In the genomic region with DNA sequence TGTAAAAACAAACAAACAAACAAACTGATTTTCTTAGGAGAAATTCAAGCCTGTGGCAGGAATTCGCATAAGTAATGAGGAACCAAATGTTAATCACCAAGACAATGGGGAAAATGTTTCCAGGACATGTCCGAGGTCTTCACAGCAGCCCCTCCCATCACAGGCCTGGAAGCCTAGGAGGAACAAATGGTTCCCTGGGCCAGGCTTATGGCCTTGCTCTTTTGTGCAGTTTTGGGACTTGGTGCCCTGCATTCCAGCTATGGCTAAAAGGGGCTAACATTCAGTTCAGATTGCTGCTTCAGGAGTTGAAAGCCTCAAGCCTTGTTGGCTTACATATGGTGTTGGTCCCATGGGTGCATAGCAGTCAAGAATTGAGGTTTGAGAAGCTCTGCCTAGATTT, we compare ENCODE assay signal across 1 cellular context.
A peak's percentile ranks its signal among the peaks of the same experiment; 100 is the strongest.
TF ChIP-seq lines count a peak whose summit lies in the region.

No MANE protein-coding gene starts in this region.

TF ChIP-seq in HEK293, 187 proteins besides CTCF, POLR2A, EP300 and RAD21 (continued from another document):
- peak; percentile 67 for TF ChIP-seq SETDB1 (IDR thresholded peaks at IDR 0.05; ENCODE audit: insufficient read length, low read length)
